42 cellular contexts compared by ENCODE assay signal in genomic region chr2:39175391-39175790, GRCh38.
"Had no signal": no experiment of that assay in that cellular context is flagged by ENCODE, and none has a peak within 500 bp of the region (broad histone marks: within the 10 kb centered on the region; RNA-seq: fewer than 3 reads in every experiment).

No MANE protein-coding gene starts in this region.

- H3K27ac Mint-ChIP-seq: activated B cell treated with CpG ODN at 0.5 μM for 24 hours; activated CD4-positive, alpha-beta memory T cell treated with anti-CD3 and anti-CD28 coated beads for 36 hours; activated CD8-positive, alpha-beta memory T cell treated with anti-CD3 and anti-CD28 coated beads, Interleukin-2, amount 10 ng/mL, durations not matched to agents 7 days and 5 days; activated naive CD4-positive, alpha-beta T cell treated with anti-CD3 and anti-CD28 coated beads, Interleukin-2, amount 50 U/mL, for 24 hours; activated naive CD8-positive, alpha-beta T cell treated with anti-CD3 and anti-CD28 coated beads, Interleukin-2, amount 10 ng/mL, durations not matched to agents 7 days and 5 days; activated T-cell treated with anti-CD3 and anti-CD28 coated beads, Interleukin-2, amount 50 U/mL, for 72 hours; activated T-helper 17 cell treated with anti-CD3 and anti-CD28 coated beads, Interleukin-2, amount 50 U/mL, for 72 hours; IgD-negative memory B cell; T-cell; T-helper 17 cell had no signal

- H3K4me1 ChIP-seq: adrenal gland had no signal

- ATAC-seq: activated CD8-positive, alpha-beta memory T cell treated with anti-CD3 and anti-CD28 coated beads, Interleukin-2, amount 10 ng/mL, durations not matched to agents 7 days and 5 days; activated T-cell treated with anti-CD3 and anti-CD28 coated beads, Interleukin-2, amount 50 U/mL, for 72 hours; activated T-helper 17 cell treated with anti-CD3 and anti-CD28 coated beads, Interleukin-2, amount 50 U/mL, for 72 hours; PC-3; Right ventricle myocardium inferior; SK-N-SH treated with all-trans-retinoic acid at 6 μM for 48 hours; T-cell; T-helper 17 cell had no signal

- H3K27me3 ChIP-seq: adrenal gland, cardiac muscle cell had no signal

- H3K9me3 ChIP-seq: adrenal gland had no signal

- H3K27ac ChIP-seq: adrenal gland, cardiac muscle cell, RWPE1, VCaP had no signal

- H3K4me3 Mint-ChIP-seq: activated B cell treated with CpG ODN at 0.5 μM for 24 hours; activated CD4-positive, alpha-beta memory T cell treated with anti-CD3 and anti-CD28 coated beads for 36 hours; activated CD8-positive, alpha-beta memory T cell treated with anti-CD3 and anti-CD28 coated beads, Interleukin-2, amount 10 ng/mL, durations not matched to agents 7 days and 5 days; activated naive CD4-positive, alpha-beta T cell treated with anti-CD3 and anti-CD28 coated beads, Interleukin-2, amount 50 U/mL, for 24 hours; activated naive CD8-positive, alpha-beta T cell treated with anti-CD3 and anti-CD28 coated beads, Interleukin-2, amount 10 ng/mL, durations not matched to agents 7 days and 5 days; activated T-cell treated with anti-CD3 and anti-CD28 coated beads, Interleukin-2, amount 50 U/mL, for 72 hours; activated T-helper 17 cell treated with anti-CD3 and anti-CD28 coated beads, Interleukin-2, amount 50 U/mL, for 72 hours; brain; IgD-negative memory B cell; T-cell; T-helper 17 cell had no signal

- FAIRE-seq: RCC 7860 had no signal

- H3K4me1 Mint-ChIP-seq: activated B cell treated with CpG ODN at 0.5 μM for 24 hours; activated naive CD4-positive, alpha-beta T cell treated with anti-CD3 and anti-CD28 coated beads, Interleukin-2, amount 50 U/mL, for 24 hours; activated T-helper 17 cell treated with anti-CD3 and anti-CD28 coated beads, Interleukin-2, amount 50 U/mL, for 72 hours; brain; T-cell had no signal

- H3K36me3 Mint-ChIP-seq: activated CD4-positive, alpha-beta memory T cell treated with anti-CD3 and anti-CD28 coated beads for 36 hours; activated naive CD4-positive, alpha-beta T cell treated with anti-CD3 and anti-CD28 coated beads, Interleukin-2, amount 50 U/mL, for 24 hours; brain; IgD-negative memory B cell; T-cell had no signal

- H3K9me3 Mint-ChIP-seq: activated B cell treated with CpG ODN at 0.5 μM for 24 hours; activated CD4-positive, alpha-beta memory T cell treated with anti-CD3 and anti-CD28 coated beads for 36 hours; activated naive CD4-positive, alpha-beta T cell treated with anti-CD3 and anti-CD28 coated beads, Interleukin-2, amount 50 U/mL, for 24 hours; activated naive CD8-positive, alpha-beta T cell treated with anti-CD3 and anti-CD28 coated beads, Interleukin-2, amount 10 ng/mL, durations not matched to agents 7 days and 5 days; activated T-cell treated with anti-CD3 and anti-CD28 coated beads, Interleukin-2, amount 50 U/mL, for 72 hours; activated T-helper 17 cell treated with anti-CD3 and anti-CD28 coated beads, Interleukin-2, amount 50 U/mL, for 72 hours; brain; IgD-negative memory B cell; T-cell had no signal

- H3K4me3 ChIP-seq: adrenal gland, cardiac muscle cell had no signal

- DNase-seq: activated B cell treated with CpG ODN at 0.5 μM for 24 hours; activated CD4-positive, alpha-beta memory T cell treated with anti-CD3 and anti-CD28 coated beads for 36 hours; activated CD4-positive, alpha-beta T cell treated with anti-CD3 and anti-CD28 coated beads for 4 hours; activated CD4-positive, alpha-beta T cell treated with anti-CD3 and anti-CD28 coated beads, Interleukin-2, amount 50 U/mL, for 1 hour; activated CD4-positive, CD25-positive, alpha-beta regulatory T cell treated with anti-CD3 and anti-CD28 coated beads, Interleukin-2, amount 50 U/mL, for 72 hours; activated CD8-positive, alpha-beta memory T cell treated with anti-CD3 and anti-CD28 coated beads for 24 hours; activated CD8-positive, alpha-beta memory T cell treated with anti-CD3 and anti-CD28 coated beads, Interleukin-2, amount 10 ng/mL, durations not matched to agents 7 days and 5 days; activated CD8-positive, alpha-beta memory T cell treated with anti-CD3 and anti-CD28 coated beads, Interleukin-2, amount 50 U/mL, for 48 hours; activated gamma-delta T cell; activated naive CD4-positive, alpha-beta T cell treated with Interleukin-2 at 50 U/mL for 16 hours; activated naive CD8-positive, alpha-beta T cell treated with anti-CD3 and anti-CD28 coated beads, Interleukin-2, amount 10 ng/mL, durations not matched to agents 7 days and 5 days; activated T-cell treated with anti-CD3 and anti-CD28 coated beads, Interleukin-2, amount 50 U/mL, for 72 hours; adrenal gland; anterior cingulate cortex; Karpas-422; KBM-7; MM.1S; MV-4-11; NCI-H1092; NCI-H1436 treated with DMSO at 0.1 percent for 48 hours; NCI-H1694 treated with DMSO at 0.1 percent for 48 hours; NCI-H2029; NCI-H2227 treated with DMSO at 0.1 percent for 48 hours; NCI-H446 treated with DMSO at 0.1 percent for 48 hours; NCI-H524; NCI-H748 treated with DMSO at 0.1 percent for 48 hours; NK-92 treated with Interleukin-12 subunit alpha and Interleukin-12 subunit beta, amount 100 ng/mL, for 24 hours; PC-3; SIG-M5; T-cell; T-helper 17 cell; T-helper 9 cell had no signal

- H3K36me3 ChIP-seq: adrenal gland, cardiac muscle cell had no signal
